25 cellular contexts compared by ENCODE assay signal in the genomic region with DNA sequence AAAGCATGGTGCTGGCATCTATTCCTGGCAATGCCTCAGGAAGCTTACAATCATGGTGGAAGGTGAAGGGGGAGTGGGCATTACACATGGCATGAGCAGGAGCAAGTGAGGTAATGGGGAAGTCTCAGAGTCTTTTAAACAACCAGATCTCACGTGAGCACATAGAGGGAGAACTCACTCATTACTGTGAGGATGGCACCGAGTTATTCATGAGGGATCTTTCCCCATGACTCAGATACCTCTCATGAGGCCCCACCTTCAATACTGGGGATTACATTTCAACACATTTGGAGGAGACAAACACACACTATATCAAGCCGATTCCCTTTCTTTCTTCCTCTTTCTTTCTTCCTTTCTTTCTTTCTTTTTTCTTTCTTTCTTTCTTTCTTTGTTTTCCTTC. TPM values are rescaled to one million over a fixed set of nuclear protein-coding genes. Genes with fewer than 3 reads are reported as not detected.
DNase-seq lines count a peak whose midpoint lies in the region; ATAC-seq and TF ChIP-seq lines count a peak whose summit lies in the region.
"Had no signal": no experiment of that assay in that cellular context is flagged by ENCODE, and none has a peak within 500 bp of the region (broad histone marks: within the 10 kb centered on the region; RNA-seq: fewer than 3 reads in every experiment).

No MANE protein-coding gene starts in this region.

- H3K9ac ChIP-seq in IMR-90 (ENCODE audit: low read depth, low read length): no peak overlapping the region
- no peak overlapping the region for H3K9ac ChIP-seq in mesendoderm (ENCODE audit: low read length)

- H2BK20ac ChIP-seq in IMR-90 (ENCODE audit: low read depth, low read length): no peak overlapping the region

- H3K9me1 ChIP-seq in IMR-90 (ENCODE audit: insufficient read depth, low read length): no peaks in the 10 kb centered on the region

- no TSS peak for BruUV-seq in IMR-90 (replicated peaks; lab: Mats Ljungman, UMichigan)

- intact Hi-C loops in IMR-90 (cut with micrococcal nuclease): no loop called here

- H3K4me1 ChIP-seq in IMR-90 (ENCODE audit: control insufficient read depth, insufficient read depth, low read length) (no peaks in the 10 kb centered on the region), mesendoderm (ENCODE audit: control insufficient read depth, low read depth, low read length) (peaks cover 2% of the 10 kb centered on the region)
- H3K4me1 ChIP-seq: body of pancreas, Caco-2, Peyer's patch, suprapubic skin had no signal

- H3K23ac ChIP-seq in IMR-90 (ENCODE audit: low read depth, low read length) (no peak overlapping the region), mesendoderm (ENCODE audit: low read length) (no peak overlapping the region)

- no peak overlapping the region for H3K14ac ChIP-seq in IMR-90 (replicated peaks; ENCODE audit: low read depth, low read length)

- H2AK9ac ChIP-seq in IMR-90 (replicated peaks; ENCODE audit: low read depth, low read length, poor library complexity): no peak overlapping the region

- no peak overlapping the region for H3K4me2 ChIP-seq in IMR-90 (ENCODE audit: low read depth, low read length)
- no peak overlapping the region for H3K4me2 ChIP-seq in mesendoderm (ENCODE audit: low read length)

- H3K56ac ChIP-seq in IMR-90 (ENCODE audit: extremely low read depth, insufficient read depth, low read length) (no peak overlapping the region), mesendoderm (ENCODE audit: low read length) (no peak overlapping the region)

- H2BK5ac ChIP-seq in IMR-90 (ENCODE audit: low read depth, low read length, poor library complexity, severe bottlenecking) (no peak overlapping the region), mesendoderm (ENCODE audit: low read length) (no peak overlapping the region)

- CTCF ChIA-PET in IMR-90 (lab: Yijun Ruan, JAX): no interaction called here

- H3K36me3 ChIP-seq in IMR-90 (ENCODE audit: control insufficient read depth, insufficient read depth, low read length): no peaks in the 10 kb centered on the region
- H3K36me3 ChIP-seq in mesendoderm (ENCODE audit: control insufficient read depth, insufficient read depth, low read length): no peaks in the 10 kb centered on the region
- H3K36me3 ChIP-seq: Peyer's patch, suprapubic skin had no signal

- no peaks in the 10 kb centered on the region for H3K9me3 ChIP-seq in IMR-90 (ENCODE audit: control insufficient read depth, insufficient read depth, low read length)
- H3K9me3 ChIP-seq: body of pancreas, Caco-2, Peyer's patch, suprapubic skin had no signal

- no peak overlapping the region for H3K18ac ChIP-seq in IMR-90 (ENCODE audit: low read depth, low read length)
- H3K18ac ChIP-seq in mesendoderm (ENCODE audit: low read length): no peak overlapping the region

- no peak for TF ChIP-seq POLR2A in IMR-90 (IDR thresholded peaks at IDR 0.05; ENCODE audit: low read depth, low read length)

- no peak overlapping the region for H2AK5ac ChIP-seq in IMR-90 (ENCODE audit: low read depth, low read length)
- H2AK5ac ChIP-seq in mesendoderm (ENCODE audit: low read length): no peak overlapping the region

- TF ChIP-seq CTCF in IMR-90 (conservative IDR thresholded peaks at IDR 0.05; ENCODE audit: low read depth, low read length) (no peak), omental fat pad (IDR thresholded peaks at IDR 0.05) (no peak)

- ATAC-seq in IMR-90 (ENCODE audit: low read depth) (no peak), GM21576 (IDR thresholded peaks at IDR 0.05; ENCODE audit: unreplicated experiment) (no peak), omental fat pad (ENCODE audit: low FRiP score) (no peak)
- ATAC-seq: body of pancreas had no signal

- H4K5ac ChIP-seq in IMR-90 (ENCODE audit: low read depth, low read length) (no peak overlapping the region), mesendoderm (ENCODE audit: low read length) (no peak overlapping the region)

- no peak for TF ChIP-seq RAD21 in IMR-90 (IDR thresholded peaks at IDR 0.05; ENCODE audit: low read length)

- H4K20me1 ChIP-seq in IMR-90 (ENCODE audit: insufficient read depth, low read length): no peaks in the 10 kb centered on the region

- dilution Hi-C loops in IMR-90 (cut with HindIII; ENCODE audit: low sequenced_read_pairs, unreplicated experiment): no loop called here

- no peaks in the 10 kb centered on the region for H3K79me2 ChIP-seq in mesendoderm (ENCODE audit: control insufficient read depth, insufficient read depth, low read length)

- H4K8ac ChIP-seq in IMR-90 (ENCODE audit: low read depth in 2 of 2, low read length in 2 of 2): no peak overlapping the region
- no peak overlapping the region for H4K8ac ChIP-seq in mesendoderm (ENCODE audit: low read depth, low read length)

- no peak overlapping the region for H2AFZ ChIP-seq in IMR-90 (replicated peaks; ENCODE audit: low read length, poor library complexity)

- WGBS in IMR-90 (ENCODE audit: extremely low coverage in 2 of 2, insufficient read length in 1 of 2), 2 experiments: 83% methylated on average over 1 of the region's 3 CpGs; no CpG with 5 or more reads in 1 of the 2 experiments
- no CpG with 5 or more reads among the region's 3 CpGs for whole genome bisulfite sequencing in mesendoderm (ENCODE audit: extremely low coverage, insufficient coverage, low lambda C conversion rate)

- no peaks in the 10 kb centered on the region for H3K79me1 ChIP-seq in IMR-90 (ENCODE audit: low read depth in 1 of 2, low read length in 2 of 2)
- H3K79me1 ChIP-seq in mesendoderm (ENCODE audit: low read length): no peaks in the 10 kb centered on the region

- in situ Hi-C loops in IMR-90 (cut with MboI; ENCODE audit: low sequenced_read_pairs): no loop called here

- H2BK120ac ChIP-seq in IMR-90 (ENCODE audit: low read depth, low read length): no peak overlapping the region
- H2BK120ac ChIP-seq in mesendoderm (ENCODE audit: low read depth, low read length): no peak overlapping the region

- DNase-seq in ELR (ENCODE audit: low read depth) (peak; percentile 80), IMR-90 (peak; percentile 2), amniotic epithelial cell (ENCODE audit: low read depth) (peak; percentile 66), mesendoderm (peak; percentile 19), omental fat pad (ENCODE audit: low spot score) (no peak), NCI-H2196 treated with DMSO at 0.1 percent for 48 hours (lab: John Stamatoyannopoulos, UW; ENCODE audit: unreplicated experiment) (no peak), NAMALWA (ENCODE audit: low spot score) (no peak)
- DNase-seq: activated CD4-positive, alpha-beta memory T cell treated with anti-CD3 and anti-CD28 coated beads for 36 hours; activated T-cell treated with anti-CD3 and anti-CD28 coated beads, Interleukin-2, amount 50 U/mL, for 48 hours; AML-193; body of pancreas; Caco-2; GF-D8; H7; naive B cell; NCI-H1092; NCI-H748 treated with DMSO at 0.1 percent for 48 hours; Peyer's patch; stimulated activated CD4-positive, alpha-beta T cell treated with anti-CD3 and anti-CD28 coated beads, Interleukin-4, amount 100 ng/mL, for 4 hours; stimulated activated CD8-positive, alpha-beta memory T cell treated with anti-CD3 and anti-CD28 coated beads, Interleukin-4, amount 100 ng/mL, for 48 hours had no signal

- POLR2A ChIA-PET in IMR-90 (lab: Charles Lee; ENCODE audit: unreplicated experiment): no interaction called here

- no peak overlapping the region for H4K91ac ChIP-seq in IMR-90 (ENCODE audit: insufficient read depth, low read depth, low read length)

- no peak overlapping the region for H2BK15ac ChIP-seq in IMR-90 (ENCODE audit: low read depth, low read length)
- H2BK15ac ChIP-seq in mesendoderm (replicated peaks; ENCODE audit: low read depth): no peak overlapping the region

- H3K27ac ChIP-seq in IMR-90 (ENCODE audit: insufficient read depth, low read length) (no peak overlapping the region), mesendoderm (ENCODE audit: low read depth, low read length) (no peak overlapping the region)
- H3K27ac ChIP-seq: body of pancreas, coronary artery, Peyer's patch, skin epidermis, suprapubic skin had no signal

- H3K4me3 ChIP-seq in IMR-90 (ENCODE audit: insufficient read depth, low read depth, low read length) (no peak overlapping the region), mesendoderm (ENCODE audit: low read length) (no peak overlapping the region)
- H3K4me3 ChIP-seq: body of pancreas, coronary artery, lung, Peyer's patch, skin epidermis, suprapubic skin had no signal

- H3K27me3 ChIP-seq in IMR-90 (ENCODE audit: control insufficient read depth, insufficient read depth, low read length) (no peaks in the 10 kb centered on the region), mesendoderm (ENCODE audit: insufficient read depth, low read length, poor library complexity) (no peaks in the 10 kb centered on the region)
- H3K27me3 ChIP-seq: body of pancreas, Peyer's patch, suprapubic skin had no signal

- H3K4ac ChIP-seq in IMR-90 (ENCODE audit: low read depth, low read length): no peak overlapping the region
- H3K4ac ChIP-seq in mesendoderm (ENCODE audit: low read depth, low read length): no peak overlapping the region

TF ChIP-seq in IMR-90, 13 proteins besides CTCF, POLR2A, EP300 and RAD21:
- TF ChIP-seq RFX5 (IDR thresholded peaks at IDR 0.05; ENCODE audit: low read depth, low read length) (no peak), MXI1 (IDR thresholded peaks at IDR 0.05; ENCODE audit: borderline replicate concordance, low read depth, low read length) (no peak), NFE2L2 (IDR thresholded peaks at IDR 0.05; ENCODE audit: low read depth, low read length) (no peak), RCOR1 (IDR thresholded peaks at IDR 0.05; ENCODE audit: insufficient replicate concordance, low read length) (no peak), SMC3 (IDR thresholded peaks at IDR 0.05; ENCODE audit: low read depth, low read length) (no peak), MAFK (IDR thresholded peaks at IDR 0.05; ENCODE audit: low read depth, low read length) (no peak), FOS (IDR thresholded peaks at IDR 0.05; ENCODE audit: low read depth, low read length) (no peak), CHD1 (IDR thresholded peaks at IDR 0.05; ENCODE audit: low read depth, low read length) (no peak), MAZ (IDR thresholded peaks at IDR 0.05; ENCODE audit: borderline replicate concordance, low read depth, low read length) (no peak)

RNA-seq across cellular contexts. Expression of gene FANCL, which starts 47.9 kb away (rescaled TPM):
- total RNA-seq in IMR-90 (2012; rRNA removed) (9.0 and 16.7 TPM in 2 replicates), omental fat pad (10 to 100 TPM; 12.1 to 19.2 (median 17.1) TPM)
- 9.3 and 12.7 TPM in 2 replicates for polyA plus RNA-seq in IMR-90 (2012; rRNA removed)
- polyA plus RNA-seq in IMR-90 (2012; cell fraction: cytosol; rRNA removed): 3.8 and 6.7 TPM in 2 replicates
- 3.2 and 16.2 TPM in 2 replicates for polyA plus RNA-seq in IMR-90 (2012; cell fraction: nucleus; rRNA removed; ENCODE audit: low replicate concordance)
- 28.7 TPM for polyA plus RNA-seq in mesendoderm (2013, experiment 1 of 2)
- polyA plus RNA-seq in mesendoderm (2013, experiment 2 of 2): 29.1 TPM

Comparison
In these comparisons a context has a peak if more than half of its experiments do, and no peak if none do; other contexts are left out.
1. DNase-seq: peak in ELR (single experiment), IMR-90 (single experiment), amniotic epithelial cell (single experiment) and mesendoderm (single experiment); none in omental fat pad (single experiment), NCI-H2196 treated with DMSO at 0.1 percent for 48 hours (single experiment) and NAMALWA (single experiment).